ENCODE assay signal across 24 cellular contexts in genomic region chrX:35285289-35285962, GRCh38.
"Had no signal": no experiment of that assay in that cellular context is flagged by ENCODE, and none has a peak within 500 bp of the region (broad histone marks: within the 10 kb centered on the region; RNA-seq: fewer than 3 reads in every experiment).

No MANE protein-coding gene starts in this region.

- H3K27ac ChIP-seq: colonic mucosa, coronary artery, dorsolateral prefrontal cortex, epithelial cell of prostate, esophagus muscularis mucosa, esophagus squamous epithelium, foreskin keratinocyte, gastrocnemius medialis, gastroesophageal sphincter, heart left ventricle had no signal

- H3K4me3 Mint-ChIP-seq: dendritic cell treated with granulocyte-macrophage colony-stimulating factor and Interleukin-4, amounts not matched to agents 40 ng/mL and 50 ng/mL, for 4 days; effector memory CD8-positive, alpha-beta T cell; endodermal cell had no signal

- H3K4me1 ChIP-seq: colonic mucosa, esophagus muscularis mucosa, esophagus squamous epithelium, foreskin keratinocyte, gastrocnemius medialis, gastroesophageal sphincter, heart left ventricle had no signal

- H3K36me3 ChIP-seq: colonic mucosa, esophagus muscularis mucosa, esophagus squamous epithelium, gastrocnemius medialis, gastroesophageal sphincter, heart left ventricle had no signal

- H3K9me3 ChIP-seq: colonic mucosa, esophagus squamous epithelium, gastrocnemius medialis, gastroesophageal sphincter had no signal

- ATAC-seq: effector memory CD8-positive, alpha-beta T cell; esophagus mucosa; foreskin keratinocyte; gastrocnemius medialis; gastroesophageal sphincter; heart left ventricle had no signal

- H3K9me3 Mint-ChIP-seq: dendritic cell treated with granulocyte-macrophage colony-stimulating factor and Interleukin-4, amounts not matched to agents 40 ng/mL and 50 ng/mL, for 4 days had no signal

- DNase-seq: colonic mucosa; cortex of kidney; dermis blood vessel endothelial cell; dorsolateral prefrontal cortex; effector CD4-positive, alpha-beta T cell; effector CD8-positive, alpha-beta T cell; effector memory CD4-positive, alpha-beta T cell; effector memory CD8-positive, alpha-beta T cell; endodermal cell; erythroblast; esophagus squamous epithelium; foreskin fibroblast; foreskin keratinocyte; foreskin melanocyte; gastrocnemius medialis; glutamatergic neuron; head of caudate nucleus; heart left ventricle had no signal

- H3K27me3 Mint-ChIP-seq: dendritic cell treated with granulocyte-macrophage colony-stimulating factor and Interleukin-4, amounts not matched to agents 40 ng/mL and 50 ng/mL, for 4 days; effector memory CD8-positive, alpha-beta T cell had no signal

- H3K4me3 ChIP-seq: colonic mucosa, coronary artery, dorsolateral prefrontal cortex, esophagus muscularis mucosa, esophagus squamous epithelium, gastrocnemius medialis, gastroesophageal sphincter, heart left ventricle had no signal

- H3K4me1 Mint-ChIP-seq: endodermal cell had no signal

- H3K27me3 ChIP-seq: colonic mucosa, esophagus muscularis mucosa, esophagus squamous epithelium, foreskin keratinocyte, gastrocnemius medialis, gastroesophageal sphincter, heart left ventricle had no signal

- H3K27ac Mint-ChIP-seq: dendritic cell treated with granulocyte-macrophage colony-stimulating factor and Interleukin-4, amounts not matched to agents 40 ng/mL and 50 ng/mL, for 4 days; effector memory CD8-positive, alpha-beta T cell; endodermal cell had no signal
